In genomic region chr3:186544281-186544680, GRCh38 we compare ENCODE assay signal across 18 cellular contexts.
"Had no signal": no experiment of that assay in that cellular context is flagged by ENCODE, and none has a peak within 500 bp of the region (broad histone marks: within the 10 kb centered on the region; RNA-seq: fewer than 3 reads in every experiment).

Gene CRYGS (minus strand): TSS chr3:186544380. CDS start chr3:186544326, 54 bp downstream.

- ATAC-seq: body of pancreas, gastroesophageal sphincter, heart right ventricle, left cardiac atrium, lower lobe of right lung, psoas muscle, sciatic nerve had no signal

- H3K4me3 ChIP-seq: adrenal gland, body of pancreas, gastroesophageal sphincter, heart right ventricle, lower lobe of right lung, psoas muscle, tibial artery had no signal

- H3K4me1 ChIP-seq: lower lobe of right lung, psoas muscle had no signal

- H3K27me3 ChIP-seq: adrenal gland, body of pancreas, gastroesophageal sphincter, heart right ventricle, tibial artery had no signal

- DNase-seq: activated CD4-positive, alpha-beta T cell treated with anti-CD3 and anti-CD28 coated beads for 1 hour; activated CD4-positive, alpha-beta T cell treated with anti-CD3 and anti-CD28 coated beads, Interleukin-2, amount 50 U/mL, for 4 hours; activated naive CD4-positive, alpha-beta T cell treated with anti-CD3 and anti-CD28 coated beads, Interleukin-2, amount 50 U/mL, for 16 hours; adrenal gland; body of pancreas; central memory CD4-positive, alpha-beta T cell; cortex of kidney; effector CD4-positive, alpha-beta T cell; heart right ventricle; left cardiac atrium; lower lobe of right lung; psoas muscle; stimulated activated CD4-positive, alpha-beta T cell treated with anti-CD3 and anti-CD28 coated beads, Interleukin-1b, Interleukin-23, amount 100 ng/mL, for 48 hours; T-helper 1 cell; tibial artery had no signal

- H3K27ac ChIP-seq: adrenal gland, body of pancreas, gastroesophageal sphincter, heart right ventricle, lower lobe of right lung, psoas muscle, tibial artery, VCaP had no signal

- H3K9me3 ChIP-seq: adrenal gland, body of pancreas, gastroesophageal sphincter, heart right ventricle, lower lobe of right lung, psoas muscle, tibial artery had no signal
